In genomic region chrX:83906921-83907320, GRCh38 we compare ENCODE assay signal across 38 cellular contexts. TPM values are rescaled to one million over a fixed set of nuclear protein-coding genes. Genes with fewer than 3 reads are reported as not detected.
"Had no signal": no experiment of that assay in that cellular context is flagged by ENCODE, and none has a peak within 500 bp of the region (broad histone marks: within the 10 kb centered on the region; RNA-seq: fewer than 3 reads in every experiment).

No MANE protein-coding gene starts in this region.

- H3K36me3 ChIP-seq: MG63 had no signal

- DNase-seq: Karpas-422, Kasumi-1, MG63, MM.1S, MV-4-11, NCI-H1048, NCI-H1092, NCI-H1092 treated with DMSO at 0.1 percent for 48 hours, NCI-H1105, NCI-H1105 treated with DMSO at 0.1 percent for 48 hours, NCI-H1417, NCI-H1417 treated with DMSO at 0.1 percent for 48 hours, NCI-H1436, NCI-H1436 treated with DMSO at 0.1 percent for 48 hours, NCI-H146, NCI-H1694, NCI-H1694 treated with DMSO at 0.1 percent for 48 hours, NCI-H187, NCI-H187 treated with DMSO at 0.1 percent for 48 hours, NCI-H1930, NCI-H2029, NCI-H2029 treated with DMSO at 0.1 percent for 48 hours, NCI-H2081, NCI-H2081 treated with DMSO at 0.1 percent for 48 hours, NCI-H2107, NCI-H2171, NCI-H2171 treated with DMSO at 0.1 percent for 48 hours, NCI-H2227 treated with DMSO at 0.1 percent for 48 hours, NCI-H226, NCI-H345, NCI-H446, NCI-H446 treated with DMSO at 0.1 percent for 48 hours, NCI-H510A, NCI-H510A treated with DMSO at 0.1 percent for 48 hours had no signal

- H3K9me3 ChIP-seq: MG63 had no signal

- H3K4me3 ChIP-seq: MG63 had no signal

- H3K27me3 ChIP-seq: MG63 had no signal

RNA-seq across cellular contexts. Expression of gene CYLC1, which starts 46.0 kb away (rescaled TPM):
- total RNA-seq: LHCN-M2, M059J, MCF 10A, NCI-H460 had no signal
